Comparison of ENCODE assay signal across 13 cellular contexts in the genomic region with DNA sequence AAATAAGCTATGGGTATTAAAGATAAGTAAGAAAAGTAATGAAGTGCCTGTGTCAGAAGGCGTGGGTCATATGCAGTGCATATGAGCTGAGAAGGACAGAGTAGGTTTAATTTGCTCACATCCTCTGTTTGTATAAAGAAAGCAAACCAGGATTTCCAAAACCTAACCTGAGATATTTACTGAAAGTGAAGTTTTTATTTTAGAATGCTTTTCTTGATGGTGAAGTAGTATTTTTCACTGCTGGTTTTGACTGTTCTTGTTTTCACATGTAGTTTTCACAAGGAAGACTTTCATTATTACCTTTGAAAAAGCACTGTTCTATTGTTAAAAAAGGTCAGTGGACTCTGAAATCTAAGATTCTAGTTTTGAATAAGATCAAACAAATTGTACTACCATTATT.
"Had no signal": no experiment of that assay in that cellular context is flagged by ENCODE, and none has a peak within 500 bp of the region (broad histone marks: within the 10 kb centered on the region; RNA-seq: fewer than 3 reads in every experiment).

No MANE protein-coding gene starts in this region.

- H3K27me3 ChIP-seq: adrenal gland, heart right ventricle, right atrium auricular region, tibial nerve, vagina had no signal

- H3K4me3 ChIP-seq: adrenal gland, heart right ventricle, right atrium auricular region, skin epidermis, tibial nerve, vagina had no signal

- H3K4me3 Mint-ChIP-seq: activated CD4-positive, alpha-beta T cell treated with anti-CD3 and anti-CD28 coated beads, Interleukin-2, amount 10 ng/mL, durations not matched to agents 7 days and 5 days; naive thymus-derived CD8-positive, alpha-beta T cell had no signal

- H3K36me3 ChIP-seq: adrenal gland, heart right ventricle, right atrium auricular region, tibial nerve, vagina had no signal

- FAIRE-seq: islet of Langerhans had no signal

- ATAC-seq: heart right ventricle; naive thymus-derived CD8-positive, alpha-beta T cell had no signal

- H3K27me3 Mint-ChIP-seq: activated CD4-positive, alpha-beta T cell treated with anti-CD3 and anti-CD28 coated beads, Interleukin-2, amount 10 ng/mL, durations not matched to agents 7 days and 5 days; naive thymus-derived CD8-positive, alpha-beta T cell had no signal

- H3K27ac Mint-ChIP-seq: activated CD4-positive, alpha-beta T cell treated with anti-CD3 and anti-CD28 coated beads, Interleukin-2, amount 10 ng/mL, durations not matched to agents 7 days and 5 days; activated T-helper 2 cell treated with anti-CD3 and anti-CD28 coated beads, Interferon-gamma antibody, Interleukin-2, Interleukin-4, amounts not matched to agents 10 μg/mL and 5 μg/mL and 100 μg/mL, durations not matched to agents 14 hours and 24 hours and 36 hours; naive thymus-derived CD8-positive, alpha-beta T cell had no signal

- DNase-seq: activated CD4-positive, alpha-beta T cell treated with anti-CD3 and anti-CD28 coated beads, Interleukin-2, amount 10 ng/mL, durations not matched to agents 7 days and 5 days; activated CD4-positive, CD25-positive, alpha-beta regulatory T cell; activated naive CD4-positive, alpha-beta T cell treated with anti-CD3 and anti-CD28 coated beads, Interleukin-2, amount 50 U/mL, for 16 hours; adrenal gland; foreskin melanocyte; heart right ventricle; naive thymus-derived CD8-positive, alpha-beta T cell had no signal

- H3K9me3 ChIP-seq: adrenal gland, heart right ventricle, right atrium auricular region, tibial nerve, vagina had no signal

- H3K4me1 ChIP-seq: adrenal gland, heart right ventricle, right atrium auricular region, tibial nerve, vagina had no signal

- H3K4me1 Mint-ChIP-seq: activated CD4-positive, alpha-beta T cell treated with anti-CD3 and anti-CD28 coated beads, Interleukin-2, amount 10 ng/mL, durations not matched to agents 7 days and 5 days; naive thymus-derived CD8-positive, alpha-beta T cell had no signal

- H3K27ac ChIP-seq: adrenal gland, heart right ventricle, right atrium auricular region, skin epidermis, tibial nerve, vagina had no signal
